Comparison of ENCODE assay signal across 1 cellular context in the genomic region with DNA sequence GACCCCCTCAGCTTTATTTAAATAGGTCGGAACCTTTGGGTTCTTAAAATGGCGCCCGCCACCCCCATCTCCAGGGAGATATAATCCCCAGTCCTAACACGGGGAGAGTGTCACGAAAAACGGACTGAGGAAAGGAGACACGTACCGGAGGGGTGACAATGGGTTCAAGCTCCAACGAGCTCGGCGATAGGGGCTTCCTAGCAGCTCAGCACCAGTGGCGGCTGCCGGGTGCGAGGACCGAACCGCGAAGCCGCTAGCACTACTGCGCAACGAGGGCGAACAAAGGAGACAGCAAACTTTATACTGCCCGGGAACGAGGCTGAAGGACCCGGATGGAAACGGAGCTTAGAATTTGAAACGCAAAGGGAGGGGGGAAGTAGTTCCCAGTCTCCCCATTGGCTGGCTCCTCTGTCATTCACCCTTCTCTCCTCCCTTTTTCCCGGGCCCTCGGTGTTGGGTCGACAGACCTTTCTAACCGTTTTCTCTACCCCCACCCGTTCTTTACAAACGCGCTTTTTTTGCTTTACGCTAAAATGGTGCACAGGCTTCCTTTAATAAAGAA.
A peak's percentile ranks its signal among the peaks of the same experiment; 100 is the strongest.
TF ChIP-seq lines count a peak whose summit lies in the region.

A gene (minus strand): TSS at position 274 of the 562 bp plus-strand sequence. CDS start 1,298 bp downstream, outside the sequence.

TF ChIP-seq in HepG2, 621 proteins besides CTCF, POLR2A, EP300 and RAD21 (continued from another document):
- TF ChIP-seq, protein P1, sequence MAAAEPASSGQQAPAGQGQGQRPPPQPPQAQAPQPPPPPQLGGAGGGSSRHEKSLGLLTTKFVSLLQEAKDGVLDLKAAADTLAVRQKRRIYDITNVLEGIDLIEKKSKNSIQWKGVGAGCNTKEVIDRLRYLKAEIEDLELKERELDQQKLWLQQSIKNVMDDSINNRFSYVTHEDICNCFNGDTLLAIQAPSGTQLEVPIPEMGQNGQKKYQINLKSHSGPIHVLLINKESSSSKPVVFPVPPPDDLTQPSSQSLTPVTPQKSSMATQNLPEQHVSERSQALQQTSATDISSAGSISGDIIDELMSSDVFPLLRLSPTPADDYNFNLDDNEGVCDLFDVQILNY (CRISPR knock-in tag; conservative IDR thresholded peaks at IDR 0.05) = peak; percentile 80; the same call in 1 of the 2 replicates
- TF ChIP-seq ZNF33B (CRISPR knock-in tag; IDR thresholded peaks at IDR 0.05) = no peak
- TF ChIP-seq ELF1 (CRISPR knock-in tag; IDR thresholded peaks at IDR 0.05) = no peak
- no peak for TF ChIP-seq GPN1 (CRISPR knock-in tag; IDR thresholded peaks at IDR 0.05; ENCODE audit: borderline replicate concordance)
- TF ChIP-seq ZSCAN25 (CRISPR knock-in tag; IDR thresholded peaks at IDR 0.05) = no peak
- no peak for TF ChIP-seq ZNF441 (CRISPR knock-in tag; IDR thresholded peaks at IDR 0.05; ENCODE audit: borderline replicate concordance)
- no peak for TF ChIP-seq ZBTB8A (CRISPR knock-in tag; IDR thresholded peaks at IDR 0.05; ENCODE audit: borderline replicate concordance, low read depth)
- TF ChIP-seq, protein P2, sequence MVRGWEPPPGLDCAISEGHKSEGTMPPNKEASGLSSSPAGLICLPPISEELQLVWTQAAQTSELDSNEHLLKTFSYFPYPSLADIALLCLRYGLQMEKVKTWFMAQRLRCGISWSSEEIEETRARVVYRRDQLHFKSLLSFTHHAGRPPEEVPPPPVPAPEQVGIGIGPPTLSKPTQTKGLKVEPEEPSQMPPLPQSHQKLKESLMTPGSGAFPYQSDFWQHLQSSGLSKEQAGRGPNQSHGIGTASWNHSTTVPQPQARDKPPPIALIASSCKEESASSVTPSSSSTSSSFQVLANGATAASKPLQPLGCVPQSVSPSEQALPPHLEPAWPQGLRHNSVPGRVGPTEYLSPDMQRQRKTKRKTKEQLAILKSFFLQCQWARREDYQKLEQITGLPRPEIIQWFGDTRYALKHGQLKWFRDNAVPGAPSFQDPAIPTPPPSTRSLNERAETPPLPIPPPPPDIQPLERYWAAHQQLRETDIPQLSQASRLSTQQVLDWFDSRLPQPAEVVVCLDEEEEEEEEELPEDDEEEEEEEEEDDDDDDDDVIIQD (CRISPR knock-in tag; IDR thresholded peaks at IDR 0.05; ENCODE audit: low read depth) = no peak
- TF ChIP-seq HIVEP1 (CRISPR knock-in tag; IDR thresholded peaks at IDR 0.05) = no peak
- TF ChIP-seq, protein P3, sequence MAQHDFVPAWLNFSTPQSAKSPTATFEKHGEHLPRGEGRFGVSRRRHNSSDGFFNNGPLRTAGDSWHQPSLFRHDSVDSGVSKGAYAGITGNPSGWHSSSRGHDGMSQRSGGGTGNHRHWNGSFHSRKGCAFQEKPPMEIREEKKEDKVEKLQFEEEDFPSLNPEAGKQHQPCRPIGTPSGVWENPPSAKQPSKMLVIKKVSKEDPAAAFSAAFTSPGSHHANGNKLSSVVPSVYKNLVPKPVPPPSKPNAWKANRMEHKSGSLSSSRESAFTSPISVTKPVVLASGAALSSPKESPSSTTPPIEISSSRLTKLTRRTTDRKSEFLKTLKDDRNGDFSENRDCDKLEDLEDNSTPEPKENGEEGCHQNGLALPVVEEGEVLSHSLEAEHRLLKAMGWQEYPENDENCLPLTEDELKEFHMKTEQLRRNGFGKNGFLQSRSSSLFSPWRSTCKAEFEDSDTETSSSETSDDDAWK (CRISPR knock-in tag; IDR thresholded peaks at IDR 0.05) = no peak
- TF ChIP-seq TSC22D2 (CRISPR knock-in tag; IDR thresholded peaks at IDR 0.05; ENCODE audit: borderline replicate concordance) = no peak
- TF ChIP-seq ISL2 (CRISPR knock-in tag; IDR thresholded peaks at IDR 0.05) = no peak
- peak; percentile 22; the same call in 1 of the 2 replicates for TF ChIP-seq RXRB (CRISPR knock-in tag; IDR thresholded peaks at IDR 0.05; ENCODE audit: borderline replicate concordance)
- TF ChIP-seq, protein P4, sequence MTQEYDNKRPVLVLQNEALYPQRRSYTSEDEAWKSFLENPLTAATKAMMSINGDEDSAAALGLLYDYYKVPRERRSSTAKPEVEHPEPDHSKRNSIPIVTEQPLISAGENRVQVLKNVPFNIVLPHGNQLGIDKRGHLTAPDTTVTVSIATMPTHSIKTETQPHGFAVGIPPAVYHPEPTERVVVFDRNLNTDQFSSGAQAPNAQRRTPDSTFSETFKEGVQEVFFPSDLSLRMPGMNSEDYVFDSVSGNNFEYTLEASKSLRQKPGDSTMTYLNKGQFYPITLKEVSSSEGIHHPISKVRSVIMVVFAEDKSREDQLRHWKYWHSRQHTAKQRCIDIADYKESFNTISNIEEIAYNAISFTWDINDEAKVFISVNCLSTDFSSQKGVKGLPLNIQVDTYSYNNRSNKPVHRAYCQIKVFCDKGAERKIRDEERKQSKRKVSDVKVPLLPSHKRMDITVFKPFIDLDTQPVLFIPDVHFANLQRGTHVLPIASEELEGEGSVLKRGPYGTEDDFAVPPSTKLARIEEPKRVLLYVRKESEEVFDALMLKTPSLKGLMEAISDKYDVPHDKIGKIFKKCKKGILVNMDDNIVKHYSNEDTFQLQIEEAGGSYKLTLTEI (CRISPR knock-in tag; conservative IDR thresholded peaks at IDR 0.05) = no peak
- TF ChIP-seq SIX1 (CRISPR knock-in tag; IDR thresholded peaks at IDR 0.05; ENCODE audit: borderline replicate concordance) = no peak
- TF ChIP-seq FOXO1 (CRISPR knock-in tag; IDR thresholded peaks at IDR 0.05) = no peak; the same call in 1 of the 2 replicates
- no peak for TF ChIP-seq AGO1 (IDR thresholded peaks at IDR 0.05; ENCODE audit: low read depth, low read length, poor library complexity, severe bottlenecking)
- TF ChIP-seq, protein P5, sequence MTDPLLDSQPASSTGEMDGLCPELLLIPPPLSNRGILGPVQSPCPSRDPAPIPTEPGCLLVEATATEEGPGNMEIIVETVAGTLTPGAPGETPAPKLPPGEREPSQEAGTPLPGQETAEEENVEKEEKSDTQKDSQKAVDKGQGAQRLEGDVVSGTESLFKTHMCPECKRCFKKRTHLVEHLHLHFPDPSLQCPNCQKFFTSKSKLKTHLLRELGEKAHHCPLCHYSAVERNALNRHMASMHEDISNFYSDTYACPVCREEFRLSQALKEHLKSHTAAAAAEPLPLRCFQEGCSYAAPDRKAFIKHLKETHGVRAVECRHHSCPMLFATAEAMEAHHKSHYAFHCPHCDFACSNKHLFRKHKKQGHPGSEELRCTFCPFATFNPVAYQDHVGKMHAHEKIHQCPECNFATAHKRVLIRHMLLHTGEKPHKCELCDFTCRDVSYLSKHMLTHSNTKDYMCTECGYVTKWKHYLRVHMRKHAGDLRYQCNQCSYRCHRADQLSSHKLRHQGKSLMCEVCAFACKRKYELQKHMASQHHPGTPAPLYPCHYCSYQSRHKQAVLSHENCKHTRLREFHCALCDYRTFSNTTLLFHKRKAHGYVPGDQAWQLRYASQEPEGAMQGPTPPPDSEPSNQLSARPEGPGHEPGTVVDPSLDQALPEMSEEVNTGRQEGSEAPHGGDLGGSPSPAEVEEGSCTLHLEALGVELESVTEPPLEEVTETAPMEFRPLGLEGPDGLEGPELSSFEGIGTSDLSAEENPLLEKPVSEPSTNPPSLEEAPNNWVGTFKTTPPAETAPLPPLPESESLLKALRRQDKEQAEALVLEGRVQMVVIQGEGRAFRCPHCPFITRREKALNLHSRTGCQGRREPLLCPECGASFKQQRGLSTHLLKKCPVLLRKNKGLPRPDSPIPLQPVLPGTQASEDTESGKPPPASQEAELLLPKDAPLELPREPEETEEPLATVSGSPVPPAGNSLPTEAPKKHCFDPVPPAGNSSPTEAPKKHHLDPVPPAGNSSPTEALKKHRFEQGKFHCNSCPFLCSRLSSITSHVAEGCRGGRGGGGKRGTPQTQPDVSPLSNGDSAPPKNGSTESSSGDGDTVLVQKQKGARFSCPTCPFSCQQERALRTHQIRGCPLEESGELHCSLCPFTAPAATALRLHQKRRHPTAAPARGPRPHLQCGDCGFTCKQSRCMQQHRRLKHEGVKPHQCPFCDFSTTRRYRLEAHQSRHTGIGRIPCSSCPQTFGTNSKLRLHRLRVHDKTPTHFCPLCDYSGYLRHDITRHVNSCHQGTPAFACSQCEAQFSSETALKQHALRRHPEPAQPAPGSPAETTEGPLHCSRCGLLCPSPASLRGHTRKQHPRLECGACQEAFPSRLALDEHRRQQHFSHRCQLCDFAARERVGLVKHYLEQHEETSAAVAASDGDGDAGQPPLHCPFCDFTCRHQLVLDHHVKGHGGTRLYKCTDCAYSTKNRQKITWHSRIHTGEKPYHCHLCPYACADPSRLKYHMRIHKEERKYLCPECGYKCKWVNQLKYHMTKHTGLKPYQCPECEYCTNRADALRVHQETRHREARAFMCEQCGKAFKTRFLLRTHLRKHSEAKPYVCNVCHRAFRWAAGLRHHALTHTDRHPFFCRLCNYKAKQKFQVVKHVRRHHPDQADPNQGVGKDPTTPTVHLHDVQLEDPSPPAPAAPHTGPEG (CRISPR knock-in tag; IDR thresholded peaks at IDR 0.05) = no peak
- 0 out of 2 replicates have a peak, but pooled peaks have one; percentile 46 for TF ChIP-seq NKX3-1 (CRISPR knock-in tag; IDR thresholded peaks at IDR 0.05)
- TF ChIP-seq ATRX (CRISPR knock-in tag; IDR thresholded peaks at IDR 0.05; ENCODE audit: borderline replicate concordance) = no peak
